In genomic region chr6:25972128-25972527, GRCh38 we compare ENCODE assay signal across 18 cellular contexts. TPM values are rescaled to one million over a fixed set of nuclear protein-coding genes. Genes with fewer than 3 reads are reported as not detected.
DNase-seq lines count a peak whose midpoint lies in the region; ATAC-seq and TF ChIP-seq lines count a peak whose summit lies in the region.
"Had no signal": no experiment of that assay in that cellular context is flagged by ENCODE, and none has a peak within 500 bp of the region (broad histone marks: within the 10 kb centered on the region; RNA-seq: fewer than 3 reads in every experiment).

No MANE protein-coding gene starts in this region.

- POLR2A ChIA-PET in activated CD8-positive, alpha-beta T cell treated with anti-CD3 and anti-CD28 coated beads, Interleukin-2, amount 10 ng/mL, durations not matched to agents 7 days and 5 days (lab: Charles Lee): no interaction called here
- POLR2A ChIA-PET in activated CD8-positive, alpha-beta T cell treated with anti-CD3 and anti-CD28 coated beads for 36 hours (lab: Charles Lee): interaction anchor here (0.5 to 2.0 kb wide), 3 partner anchors 9 to 45 kb away, joined by 3 to 10 read pairs (median 3); partner anchors contain the start of gene TRIM38

- H3K9me3 Mint-ChIP-seq in activated CD8-positive, alpha-beta T cell treated with anti-CD3 and anti-CD28 coated beads, Interleukin-2, amount 10 ng/mL, durations not matched to agents 7 days and 5 days (ENCODE audit: insufficient read depth): no peaks in the 10 kb centered on the region
- no peaks in the 10 kb centered on the region for H3K9me3 Mint-ChIP-seq in activated CD8-positive, alpha-beta T cell treated with anti-CD3 and anti-CD28 coated beads for 36 hours
- no peaks in the 10 kb centered on the region for H3K9me3 Mint-ChIP-seq in activated T-helper 2 cell treated with anti-CD3 and anti-CD28 coated beads, Interferon-gamma antibody, Interleukin-2, Interleukin-4, amounts not matched to agents 10 μg/mL and 5 μg/mL and 100 μg/mL, durations not matched to agents 14 hours and 24 hours and 36 hours

- H3K9me3 ChIP-seq in mesodermal cell (ENCODE audit: control insufficient read depth, low read length) (no peaks in the 10 kb centered on the region), tibial artery (no peaks in the 10 kb centered on the region)
- H3K9me3 ChIP-seq: mucosa of descending colon had no signal

- H3K27me3 Mint-ChIP-seq in activated CD8-positive, alpha-beta T cell treated with anti-CD3 and anti-CD28 coated beads, Interleukin-2, amount 10 ng/mL, durations not matched to agents 7 days and 5 days (ENCODE audit: low read depth): no peaks in the 10 kb centered on the region
- H3K27me3 Mint-ChIP-seq in activated CD8-positive, alpha-beta T cell treated with anti-CD3 and anti-CD28 coated beads for 36 hours: no peaks in the 10 kb centered on the region
- no peaks in the 10 kb centered on the region for H3K27me3 Mint-ChIP-seq in activated T-helper 2 cell treated with anti-CD3 and anti-CD28 coated beads, Interferon-gamma antibody, Interleukin-2, Interleukin-4, amounts not matched to agents 10 μg/mL and 5 μg/mL and 100 μg/mL, durations not matched to agents 14 hours and 24 hours and 36 hours (ENCODE audit: low read depth)
- H3K27me3 Mint-ChIP-seq: activated CD4-positive, alpha-beta T cell treated with anti-CD3 and anti-CD28 coated beads, Interleukin-2, amount 10 ng/mL, durations not matched to agents 7 days and 5 days had no signal

- peaks cover 38% of the 10 kb centered on the region for H3K4me1 Mint-ChIP-seq in activated CD8-positive, alpha-beta T cell treated with anti-CD3 and anti-CD28 coated beads, Interleukin-2, amount 10 ng/mL, durations not matched to agents 7 days and 5 days (ENCODE audit: low read depth)
- H3K4me1 Mint-ChIP-seq in activated CD8-positive, alpha-beta T cell treated with anti-CD3 and anti-CD28 coated beads for 36 hours (ENCODE audit: low read depth): peaks cover 55% of the 10 kb centered on the region
- H3K4me1 Mint-ChIP-seq in activated T-helper 2 cell treated with anti-CD3 and anti-CD28 coated beads, Interferon-gamma antibody, Interleukin-2, Interleukin-4, amounts not matched to agents 10 μg/mL and 5 μg/mL and 100 μg/mL, durations not matched to agents 14 hours and 24 hours and 36 hours (ENCODE audit: low read depth): peaks cover 51% of the 10 kb centered on the region

- H3K36me3 ChIP-seq in mesodermal cell (ENCODE audit: control insufficient read depth, insufficient read depth, low read length) (no peaks in the 10 kb centered on the region), tibial artery (peaks cover 74 to 87% (median 76%) of the 10 kb centered on the region in 3 donors)

- H3K4me1 ChIP-seq in mesodermal cell (ENCODE audit: control insufficient read depth, insufficient read depth, low read length, poor library complexity, severe bottlenecking) (peaks cover 20% of the 10 kb centered on the region), tibial artery (peaks cover 0 to 46% (median 33%) of the 10 kb centered on the region in 4 donors)

- intact Hi-C loops in activated CD8-positive, alpha-beta T cell treated with anti-CD3 and anti-CD28 coated beads for 36 hours (cut with micrococcal nuclease): no loop called here
- intact Hi-C loops in activated T-helper 2 cell treated with anti-CD3 and anti-CD28 coated beads, Interferon-gamma antibody, Interleukin-2, Interleukin-4, amounts not matched to agents 10 μg/mL and 5 μg/mL and 100 μg/mL, durations not matched to agents 14 hours and 24 hours and 36 hours (cut with micrococcal nuclease): no loop called here
- intact Hi-C loops in tibial artery (cut with DNase I; ENCODE audit: low total_unique reads): no loop called here

- no peak for DNase-seq in activated CD8-positive, alpha-beta T cell treated with anti-CD3 and anti-CD28 coated beads, Interleukin-2, amount 10 ng/mL, durations not matched to agents 7 days and 5 days
- no peak for DNase-seq in activated CD8-positive, alpha-beta T cell treated with anti-CD3 and anti-CD28 coated beads for 36 hours
- DNase-seq in activated T-helper 2 cell treated with anti-CD3 and anti-CD28 coated beads, Interferon-gamma antibody, Interleukin-2, Interleukin-4, amounts not matched to agents 10 μg/mL and 5 μg/mL and 100 μg/mL, durations not matched to agents 14 hours and 24 hours and 36 hours (ENCODE audit: low spot score): no peak
- DNase-seq in tibial artery (no peak), iPS-NIHi7 (ENCODE audit: extremely low spot score) (no peak), NCI-H2227 treated with DMSO at 0.1 percent for 48 hours (lab: John Stamatoyannopoulos, UW) (no peak), SW 1271 (lab: John Stamatoyannopoulos, UW) (no peak)
- DNase-seq: activated CD4-positive, alpha-beta T cell treated with anti-CD3 and anti-CD28 coated beads, Interleukin-2, amount 10 ng/mL, durations not matched to agents 7 days and 5 days; activated gamma-delta T cell; H7; Kasumi-1; mucosa of descending colon; NCI-H1694; NCI-H524 treated with DMSO at 0.1 percent for 48 hours; T-helper 2 cell had no signal

- no peak overlapping the region for H3K4me3 Mint-ChIP-seq in activated CD8-positive, alpha-beta T cell treated with anti-CD3 and anti-CD28 coated beads, Interleukin-2, amount 10 ng/mL, durations not matched to agents 7 days and 5 days
- no peak overlapping the region for H3K4me3 Mint-ChIP-seq in activated CD8-positive, alpha-beta T cell treated with anti-CD3 and anti-CD28 coated beads for 36 hours
- no peak overlapping the region for H3K4me3 Mint-ChIP-seq in activated T-helper 2 cell treated with anti-CD3 and anti-CD28 coated beads, Interferon-gamma antibody, Interleukin-2, Interleukin-4, amounts not matched to agents 10 μg/mL and 5 μg/mL and 100 μg/mL, durations not matched to agents 14 hours and 24 hours and 36 hours (ENCODE audit: low read depth)
- H3K4me3 Mint-ChIP-seq: activated CD4-positive, alpha-beta T cell treated with anti-CD3 and anti-CD28 coated beads, Interleukin-2, amount 10 ng/mL, durations not matched to agents 7 days and 5 days had no signal

- no peaks in the 10 kb centered on the region for H3K27me3 ChIP-seq in tibial artery

- 60% methylated on average over 1 of the region's 1 CpG; no CpG with 5 or more reads in 1 of the 2 experiments for WGBS in mesodermal cell (ENCODE audit: insufficient coverage in 2 of 2), 2 experiments

- peak overlapping the region; percentile 58 for H3K27ac Mint-ChIP-seq in activated CD8-positive, alpha-beta T cell treated with anti-CD3 and anti-CD28 coated beads, Interleukin-2, amount 10 ng/mL, durations not matched to agents 7 days and 5 days
- H3K27ac Mint-ChIP-seq in activated CD8-positive, alpha-beta T cell treated with anti-CD3 and anti-CD28 coated beads for 36 hours: no peak overlapping the region
- peak overlapping the region; percentile 13 for H3K27ac Mint-ChIP-seq in activated T-helper 2 cell treated with anti-CD3 and anti-CD28 coated beads, Interferon-gamma antibody, Interleukin-2, Interleukin-4, amounts not matched to agents 10 μg/mL and 5 μg/mL and 100 μg/mL, durations not matched to agents 14 hours and 24 hours and 36 hours
- H3K27ac Mint-ChIP-seq: activated CD4-positive, alpha-beta T cell treated with anti-CD3 and anti-CD28 coated beads, Interleukin-2, amount 10 ng/mL, durations not matched to agents 7 days and 5 days had no signal

- peaks cover 82% of the 10 kb centered on the region for H3K36me3 Mint-ChIP-seq in activated CD8-positive, alpha-beta T cell treated with anti-CD3 and anti-CD28 coated beads, Interleukin-2, amount 10 ng/mL, durations not matched to agents 7 days and 5 days (ENCODE audit: low read depth)
- peaks cover 71% of the 10 kb centered on the region for H3K36me3 Mint-ChIP-seq in activated CD8-positive, alpha-beta T cell treated with anti-CD3 and anti-CD28 coated beads for 36 hours (ENCODE audit: low read depth)
- peaks cover 92% of the 10 kb centered on the region for H3K36me3 Mint-ChIP-seq in activated T-helper 2 cell treated with anti-CD3 and anti-CD28 coated beads, Interferon-gamma antibody, Interleukin-2, Interleukin-4, amounts not matched to agents 10 μg/mL and 5 μg/mL and 100 μg/mL, durations not matched to agents 14 hours and 24 hours and 36 hours (ENCODE audit: low read depth)

- no peak for TF ChIP-seq CTCF in activated CD8-positive, alpha-beta T cell treated with anti-CD3 and anti-CD28 coated beads for 36 hours (IDR thresholded peaks at IDR 0.05)
- no peak for TF ChIP-seq CTCF in tibial artery (IDR thresholded peaks at IDR 0.05)

- CTCF ChIA-PET in activated CD8-positive, alpha-beta T cell treated with anti-CD3 and anti-CD28 coated beads, Interleukin-2, amount 10 ng/mL, durations not matched to agents 7 days and 5 days (lab: Charles Lee): interaction anchor here (1.3 to 9.1 kb wide), 2 partner anchors 20 kb away, joined by 3 to 74 read pairs; no protein-coding TSS in a partner anchor
- CTCF ChIA-PET in activated CD8-positive, alpha-beta T cell treated with anti-CD3 and anti-CD28 coated beads for 36 hours (lab: Charles Lee): interaction anchor here (1.2 to 4.6 kb wide), 2 partner anchors 20 to 46 kb away, joined by 3 to 29 read pairs; a partner anchor contains a TSS

- no peak for ATAC-seq in activated CD8-positive, alpha-beta T cell treated with anti-CD3 and anti-CD28 coated beads, Interleukin-2, amount 10 ng/mL, durations not matched to agents 7 days and 5 days
- no peak for ATAC-seq in activated CD8-positive, alpha-beta T cell treated with anti-CD3 and anti-CD28 coated beads for 36 hours
- ATAC-seq: mucosa of descending colon had no signal

- peak overlapping the region; percentile 51 for H3K27ac ChIP-seq in mesodermal cell (ENCODE audit: low read depth, low read length, severe bottlenecking)
- peak overlapping the region; percentile 47 to 62 for H3K27ac ChIP-seq in tibial artery

- no peak overlapping the region for H3K4me3 ChIP-seq in mesodermal cell (ENCODE audit: extremely low read depth, insufficient read depth, low read length, poor library complexity, severe bottlenecking)
- H3K4me3 ChIP-seq in tibial artery: no peak overlapping the region
- H3K4me3 ChIP-seq: mucosa of descending colon had no signal

RNA-seq across cellular contexts. Expression of gene TRIM38, which starts 9.5 kb away (rescaled TPM):
- total RNA-seq in activated CD8-positive, alpha-beta T cell treated with anti-CD3 and anti-CD28 coated beads, Interleukin-2, amount 10 ng/mL, durations not matched to agents 7 days and 5 days: 10 to 100 TPM; 19.1 to 19.5 TPM
- 1 to 10 TPM; 8.0 to 8.3 TPM for total RNA-seq in activated CD8-positive, alpha-beta T cell treated with anti-CD3 and anti-CD28 coated beads for 36 hours
- total RNA-seq in activated T-helper 2 cell treated with anti-CD3 and anti-CD28 coated beads, Interferon-gamma antibody, Interleukin-2, Interleukin-4, amounts not matched to agents 10 μg/mL and 5 μg/mL and 100 μg/mL, durations not matched to agents 14 hours and 24 hours and 36 hours: 29.2 and 29.5 TPM in 2 replicates
- 1.5 TPM for polyA plus RNA-seq in mesodermal cell (2013, experiment 1 of 2)
- 1.4 TPM for polyA plus RNA-seq in mesodermal cell (2013, experiment 2 of 2)

RNA-seq across cellular contexts. Expression of gene SLC17A2, which starts 41.6 kb away (rescaled TPM):
- not detected for total RNA-seq in activated CD8-positive, alpha-beta T cell treated with anti-CD3 and anti-CD28 coated beads, Interleukin-2, amount 10 ng/mL, durations not matched to agents 7 days and 5 days
- not detected for total RNA-seq in activated CD8-positive, alpha-beta T cell treated with anti-CD3 and anti-CD28 coated beads for 36 hours
- 0.41 and 0.55 TPM in 2 replicates for total RNA-seq in activated T-helper 2 cell treated with anti-CD3 and anti-CD28 coated beads, Interferon-gamma antibody, Interleukin-2, Interleukin-4, amounts not matched to agents 10 μg/mL and 5 μg/mL and 100 μg/mL, durations not matched to agents 14 hours and 24 hours and 36 hours
- not detected for polyA plus RNA-seq in mesodermal cell (2013, experiment 1 of 2)
- not detected for polyA plus RNA-seq in mesodermal cell (2013, experiment 2 of 2)
- total RNA-seq: A172; activated CD4-positive, alpha-beta T cell treated with anti-CD3 and anti-CD28 coated beads, Interleukin-2, amount 10 ng/mL, durations not matched to agents 7 days and 5 days; H7; mucosa of descending colon; pulmonary artery endothelial cell had no signal
